19 cellular contexts compared by ENCODE assay signal in the genomic region with DNA sequence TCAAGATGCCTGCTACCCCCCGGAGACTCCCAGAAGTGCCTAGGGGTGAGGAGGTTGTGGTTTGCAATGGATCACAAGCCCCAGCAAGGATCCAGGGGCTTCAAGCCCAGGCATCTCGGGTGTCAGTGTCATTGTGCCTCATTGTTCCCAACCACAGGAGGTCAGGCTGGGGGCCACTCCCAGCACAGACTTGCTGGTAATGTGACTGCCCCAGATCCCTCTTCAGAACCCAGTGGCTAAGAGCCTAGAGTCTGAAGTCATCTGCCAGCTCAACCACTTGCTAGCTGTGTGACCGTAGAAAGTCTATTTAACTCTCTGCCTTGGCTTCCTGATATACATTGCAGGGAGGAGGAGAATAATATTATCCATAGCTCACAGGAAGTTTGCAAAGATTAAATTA. TPM values are rescaled to one million over a fixed set of nuclear protein-coding genes. Genes with fewer than 3 reads are reported as not detected.
DNase-seq lines count a peak whose midpoint lies in the region; ATAC-seq, FAIRE-seq and TF ChIP-seq lines count a peak whose summit lies in the region.
"Had no signal": no experiment of that assay in that cellular context is flagged by ENCODE, and none has a peak within 500 bp of the region (broad histone marks: within the 10 kb centered on the region; RNA-seq: fewer than 3 reads in every experiment).

No MANE protein-coding gene starts in this region.

- ATAC-seq in heart right ventricle (no peak), left ventricle myocardium superior (no peak), GM18520 (IDR thresholded peaks at IDR 0.05; ENCODE audit: unreplicated experiment) (no peak), HG02623 (IDR thresholded peaks at IDR 0.05; ENCODE audit: unreplicated experiment) (no peak)
- ATAC-seq: activated CD8-positive, alpha-beta T cell treated with anti-CD3 and anti-CD28 coated beads for 36 hours; K562 had no signal

- H3K4me3 ChIP-seq in heart right ventricle (no peak overlapping the region), SJCRH30 (no peak overlapping the region)
- H3K4me3 ChIP-seq: hepatocyte, K562, left lung had no signal

- H3K4me1 ChIP-seq in heart right ventricle (peaks cover 0 to 82% (median 46%) of the 10 kb centered on the region in 9 donors), SJCRH30 (peaks cover 59% of the 10 kb centered on the region)
- H3K4me1 ChIP-seq: left lung had no signal

- no peaks in the 10 kb centered on the region for H3K9me3 ChIP-seq in heart right ventricle
- no peaks in the 10 kb centered on the region for H3K9me3 ChIP-seq in SJCRH30 (replicated peaks)
- H3K9me3 ChIP-seq: left lung had no signal

- 68 to 74% methylated on average over 3 of the region's 3 CpGs for WGBS in heart right ventricle, 2 donors

- no peak for TF ChIP-seq CTCF in heart right ventricle (IDR thresholded peaks at IDR 0.05)

- FAIRE-seq in urothelium cell line (lab: Jason Lieb, UNC), result no peak
- FAIRE-seq: endothelial cell of umbilical vein, K562, small intestine had no signal

- H3K27ac ChIP-seq in heart right ventricle, result peak overlapping the region; percentile 30 to 92 (median 82)
- no peak overlapping the region for H3K27ac ChIP-seq in SJCRH30
- H3K27ac ChIP-seq: hepatocyte, left lung had no signal

- H3K36me3 ChIP-seq in heart right ventricle (no peaks in the 10 kb centered on the region), SJCRH30 (no peaks in the 10 kb centered on the region)
- H3K36me3 ChIP-seq: left lung had no signal

- DNase-seq in heart right ventricle, result no peak
- no peak for DNase-seq in left ventricle myocardium superior
- DNase-seq in SJCRH30, result peak; percentile 34 to 64
- peak; percentile 65 for DNase-seq in iPS-NIHi11 (ENCODE audit: low spot score)
- peak; percentile 7 for DNase-seq in urothelium cell line (ENCODE audit: low spot score)
- no peak for DNase-seq in stimulated activated CD4-positive, alpha-beta T cell treated with anti-CD3 and anti-CD28 coated beads, Interleukin-1b, Interleukin-23, amount 100 ng/mL, for 48 hours
- DNase-seq: activated CD8-positive, alpha-beta T cell treated with anti-CD3 and anti-CD28 coated beads for 36 hours; activated naive CD4-positive, alpha-beta T cell treated with anti-CD3 and anti-CD28 coated beads for 36 hours; central memory CD4-positive, alpha-beta T cell; left lung; NCI-H146; SIG-M5; small intestine had no signal

- intact Hi-C loops in heart right ventricle (cut with DNase I), result no loop called here
- intact Hi-C loops in left ventricle myocardium superior (cut with micrococcal nuclease), result no loop called here

- H3K27me3 ChIP-seq in heart right ventricle (no peaks in the 10 kb centered on the region), SJCRH30 (no peaks in the 10 kb centered on the region)
- H3K27me3 ChIP-seq: hepatocyte had no signal

RNA-seq across cellular contexts. Expression of a gene that starts 7.7 kb away (rescaled TPM):
- total RNA-seq in heart right ventricle (100 to 1,000 TPM in 9 of 10 donors, 10 to 100 TPM in 1; 85.7 to 253 (median 168) TPM), left ventricle myocardium superior (268 TPM)
- polyA plus RNA-seq in heart right ventricle, result 100 to 1,000 TPM in 1 of 2 donors, 10 to 100 TPM in 1; 19.6 to 374 TPM
- total RNA-seq in SJCRH30 (2014; rRNA removed; shearing (Covaris generic)), result 2.3 and 2.4 TPM in 2 replicates
- total RNA-seq: A673, endothelial cell of umbilical vein, K562 had no signal
- polyA plus RNA-seq: endothelial cell of umbilical vein, K562 had no signal

RNA-seq across cellular contexts. Expression of a gene that starts 13.0 kb away (rescaled TPM):
- total RNA-seq in heart right ventricle, result 1 to 10 TPM in 3 of 10 donors, under 1 TPM in 6, not detected in 1; 0.40 to 1.6 (median 0.75) TPM
- polyA plus RNA-seq in heart right ventricle, result 1 to 10 TPM in 1 of 2 donors, not detected in 1; 1.3 TPM
- 0.74 TPM for total RNA-seq in left ventricle myocardium superior
- total RNA-seq in SJCRH30 (2014; rRNA removed; shearing (Covaris generic)), result not detected in 2 replicates
- total RNA-seq: A673; activated CD8-positive, alpha-beta T cell treated with anti-CD3 and anti-CD28 coated beads for 36 hours; activated naive CD4-positive, alpha-beta T cell treated with anti-CD3 and anti-CD28 coated beads for 36 hours; endothelial cell of umbilical vein; hepatocyte; K562; left lung had no signal
- polyA plus RNA-seq: endothelial cell of umbilical vein, hepatocyte, K562, small intestine had no signal

RNA-seq across cellular contexts. Expression of a gene that starts 42.1 kb away (rescaled TPM):
- total RNA-seq in heart right ventricle, result under 1 TPM in 9 of 10 donors, not detected in 1; 0.07 to 0.37 (median 0.15) TPM
- polyA plus RNA-seq in heart right ventricle, result under 1 TPM; 0.22 to 0.29 TPM
- 0.52 TPM for total RNA-seq in left ventricle myocardium superior
- 0.51 and 0.55 TPM in 2 replicates for total RNA-seq in SJCRH30 (2014; rRNA removed; shearing (Covaris generic))

RNA-seq across cellular contexts. Expression of a gene that starts 56.9 kb away (rescaled TPM):
- total RNA-seq in heart right ventricle, result not detected
- not detected for polyA plus RNA-seq in heart right ventricle
- total RNA-seq in left ventricle myocardium superior, result not detected
- total RNA-seq in SJCRH30 (2014; rRNA removed; shearing (Covaris generic)), result not detected in 2 replicates
- total RNA-seq: A673; activated CD8-positive, alpha-beta T cell treated with anti-CD3 and anti-CD28 coated beads for 36 hours; activated naive CD4-positive, alpha-beta T cell treated with anti-CD3 and anti-CD28 coated beads for 36 hours; endothelial cell of umbilical vein; hepatocyte; K562 had no signal
- polyA plus RNA-seq: endothelial cell of umbilical vein, hepatocyte, K562, small intestine had no signal

Comparison
In these comparisons a context has a peak if more than half of its experiments do, and no peak if none do; other contexts are left out.
1. DNase-seq: peak in SJCRH30 (2 of 2), iPS-NIHi11 (single experiment) and urothelium cell line (single experiment); none in heart right ventricle (0 of 2), left ventricle myocardium superior (single experiment) and stimulated activated CD4-positive, alpha-beta T cell treated with anti-CD3 and anti-CD28 coated beads, Interleukin-1b, Interleukin-23, amount 100 ng/mL, for 48 hours (single experiment).
2. RNA of a gene that starts 7.7 kb away (total RNA-seq): 268 TPM in left ventricle myocardium superior (single experiment) and 85.7 to 253 TPM in heart right ventricle; 2.3 to 2.4 TPM in SJCRH30; every median in the first group is over 10 times any median in the second.